Comparison of ENCODE assay signal across 24 cellular contexts in genomic region chr14:105208738-105209075, GRCh38. TPM values are rescaled to one million over a fixed set of nuclear protein-coding genes. Genes with fewer than 3 reads are reported as not detected.
"Had no signal": no experiment of that assay in that cellular context is flagged by ENCODE, and none has a peak within 500 bp of the region (broad histone marks: within the 10 kb centered on the region; RNA-seq: fewer than 3 reads in every experiment).

No MANE protein-coding gene starts in this region.

- H3K27me3 ChIP-seq: SJSA1 had no signal

- H3K27ac Mint-ChIP-seq: IgD-negative memory B cell had no signal

- H3K4me3 Mint-ChIP-seq: IgD-negative memory B cell had no signal

- H3K27ac ChIP-seq: HL-60, SJSA1, SK-N-MC had no signal

- H3K27me3 Mint-ChIP-seq: IgD-negative memory B cell had no signal

- DNase-seq: KBM-7, MV-4-11, NCI-H1048, NCI-H1105, NCI-H1417, NCI-H1436 treated with DMSO at 0.1 percent for 48 hours, NCI-H1694 treated with DMSO at 0.1 percent for 48 hours, NCI-H1930, NCI-H2081, NCI-H2107, NCI-H2227 treated with DMSO at 0.1 percent for 48 hours, NCI-H510A, NCI-H524 treated with DMSO at 0.1 percent for 48 hours, NCI-H69, NCI-H774, Right ventricle myocardium superior, RPMI8226, SIG-M5 had no signal

- FAIRE-seq: HTR-8/SVneo, RCC 7860 had no signal

- H3K9me3 ChIP-seq: SJSA1 had no signal

- H3K4me3 ChIP-seq: SJSA1, SK-N-MC had no signal

- H3K9me3 Mint-ChIP-seq: IgD-negative memory B cell had no signal

- H3K4me1 ChIP-seq: SJSA1 had no signal

RNA-seq across cellular contexts. Expression of gene JAG2, which starts 40.1 kb away (rescaled TPM):
- polyA plus RNA-seq: IgD-negative memory B cell had no signal
